16 cellular contexts compared by ENCODE assay signal in the genomic region with DNA sequence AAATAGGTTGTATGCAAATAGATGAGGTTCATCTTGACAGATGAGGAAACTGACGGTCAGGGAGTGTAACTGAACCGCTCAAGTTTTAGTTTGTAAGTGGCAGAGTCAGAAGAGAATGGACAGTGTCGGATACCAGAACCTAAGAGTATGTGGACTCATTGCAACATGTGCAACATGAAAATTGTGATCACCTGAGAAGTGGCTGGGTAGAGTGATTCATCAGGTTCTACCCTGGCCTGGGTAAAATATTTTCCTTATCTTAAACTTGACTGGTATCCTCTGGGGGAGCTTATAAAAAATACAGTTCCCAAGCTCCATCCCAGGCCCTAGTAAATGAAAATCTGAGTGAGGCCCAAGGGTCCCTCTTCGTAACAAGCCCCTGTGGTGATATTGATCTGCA.
"Had no signal": no experiment of that assay in that cellular context is flagged by ENCODE, and none has a peak within 500 bp of the region (broad histone marks: within the 10 kb centered on the region; RNA-seq: fewer than 3 reads in every experiment).

No MANE protein-coding gene starts in this region.

- H3K27me3 ChIP-seq: Peyer's patch, SJCRH30 had no signal

- DNase-seq: KBM-7, MG63, NCI-H1092 treated with DMSO at 0.1 percent for 48 hours, NCI-H1436, NCI-H187, NCI-H2029, NCI-H2081 treated with DMSO at 0.1 percent for 48 hours, NCI-H2171 treated with DMSO at 0.1 percent for 48 hours, NCI-H524, NCI-H526 treated with DMSO at 0.1 percent for 48 hours, NCI-H748 treated with DMSO at 0.1 percent for 48 hours, PC-3, Peyer's patch, SHP77 treated with DMSO at 0.1 percent for 48 hours, SJCRH30 had no signal

- H3K4me3 ChIP-seq: MG63, Peyer's patch, SJCRH30 had no signal

- ATAC-seq: PC-3, Right ventricle myocardium inferior had no signal

- H3K36me3 ChIP-seq: MG63, Peyer's patch, SJCRH30 had no signal
